1 cellular context compared by ENCODE assay signal in genomic region chr1:76037314-76037713, GRCh38.
TF ChIP-seq lines count a peak whose summit lies in the region.

No MANE protein-coding gene starts in this region.

TF ChIP-seq in H1, 55 proteins besides CTCF, POLR2A, EP300 and RAD21 (continued from another document):
- TF ChIP-seq TCF12 (IDR thresholded peaks at IDR 0.05; ENCODE audit: low read depth, low read length), result no peak
- TF ChIP-seq KDM4A (IDR thresholded peaks at IDR 0.05; ENCODE audit: low read depth, low read length, severe bottlenecking), result no peak
- TF ChIP-seq CHD1 (IDR thresholded peaks at IDR 0.05; ENCODE audit: low read depth, low read length), result no peak
- TF ChIP-seq BRCA1 (IDR thresholded peaks at IDR 0.05; ENCODE audit: low read depth, low read length), result no peak
- TF ChIP-seq MAFK (IDR thresholded peaks at IDR 0.05; ENCODE audit: low read depth, low read length), result no peak
- TF ChIP-seq CEBPB (IDR thresholded peaks at IDR 0.05; ENCODE audit: low read depth, low read length), result no peak
- TF ChIP-seq TAF7 (optimal IDR thresholded peaks at IDR 0.05; ENCODE audit: borderline replicate concordance, low read depth, low read length), result no peak
- TF ChIP-seq RFX5 (IDR thresholded peaks at IDR 0.05; ENCODE audit: borderline replicate concordance, low read depth, low read length), result no peak
- TF ChIP-seq SP4 (IDR thresholded peaks at IDR 0.05; ENCODE audit: low read length), result no peak
- no peak for TF ChIP-seq GABPA (IDR thresholded peaks at IDR 0.05; ENCODE audit: borderline replicate concordance, insufficient read depth, low read length)
- no peak for TF ChIP-seq E2F6 (IDR thresholded peaks at IDR 0.05)
- TF ChIP-seq FOSL1 (IDR thresholded peaks at IDR 0.05; ENCODE audit: insufficient read depth, low read depth, low read length), result no peak
- no peak for TF ChIP-seq CHD2 (IDR thresholded peaks at IDR 0.05; ENCODE audit: low read length)
- TF ChIP-seq CBX8 (IDR thresholded peaks at IDR 0.05; ENCODE audit: borderline replicate concordance, low read depth, low read length), result no peak
- TF ChIP-seq SIX5 (IDR thresholded peaks at IDR 0.05; ENCODE audit: low read depth, low read length), result no peak
- no peak for TF ChIP-seq CTBP2 (IDR thresholded peaks at IDR 0.05; ENCODE audit: borderline replicate concordance, insufficient read depth, insufficient read length, low read length)
